Comparison of ENCODE assay signal across 1 cellular context in genomic region chr18:50622865-50623393, GRCh38.
TF ChIP-seq lines count a peak whose summit lies in the region.

No MANE protein-coding gene starts in this region.

TF ChIP-seq in HEK293, 187 proteins besides CTCF, POLR2A, EP300 and RAD21 (continued from another document and continues in another):
- TF ChIP-seq ZNF148 (tag by site-specific recombination; IDR thresholded peaks at IDR 0.05; ENCODE audit: borderline replicate concordance) (no peak), ZBTB44 (tag by site-specific recombination; IDR thresholded peaks at IDR 0.05) (0 out of 2 replicates have a peak, but pooled peaks have one; percentile 37), ZNF777 (tag by site-specific recombination; IDR thresholded peaks at IDR 0.05; ENCODE audit: borderline replicate concordance) (no peak), ZNF214 (tag by site-specific recombination; IDR thresholded peaks at IDR 0.05; ENCODE audit: borderline replicate concordance) (no peak), FEZF1 (tag by site-specific recombination; IDR thresholded peaks at IDR 0.05) (peak; percentile 90), ZNF561 (tag by site-specific recombination; IDR thresholded peaks at IDR 0.05; ENCODE audit: borderline replicate concordance) (no peak), PRDM2 (tag by site-specific recombination; IDR thresholded peaks at IDR 0.05; ENCODE audit: borderline replicate concordance) (no peak), ZNF548 (tag by site-specific recombination; IDR thresholded peaks at IDR 0.05) (no peak), PRDM1 (tag by site-specific recombination; IDR thresholded peaks at IDR 0.05) (no peak), BCL11A (tag by site-specific recombination; IDR thresholded peaks at IDR 0.05; ENCODE audit: low read depth) (no peak), ZNF423 (tag by site-specific recombination; IDR thresholded peaks at IDR 0.05) (no peak), ZNF16 (tag by site-specific recombination; IDR thresholded peaks at IDR 0.05; ENCODE audit: low read depth) (no peak), ZBTB49 (tag by site-specific recombination; IDR thresholded peaks at IDR 0.05; ENCODE audit: low read depth) (no peak), ZNF843 (tag by site-specific recombination; IDR thresholded peaks at IDR 0.05) (0 out of 2 replicates have a peak, but pooled peaks have one; percentile 30), GLIS1 (tag by site-specific recombination; IDR thresholded peaks at IDR 0.05) (peak; percentile 49), ZNF112 (tag by site-specific recombination; IDR thresholded peaks at IDR 0.05) (no peak), ZXDB (tag by site-specific recombination; IDR thresholded peaks at IDR 0.05) (0 out of 2 replicates have a peak, but pooled peaks have one; percentile 37), ZNF692 (tag by site-specific recombination; IDR thresholded peaks at IDR 0.05) (no peak), ZNF664 (tag by site-specific recombination; IDR thresholded peaks at IDR 0.05) (no peak), TSHZ1 (tag by site-specific recombination; IDR thresholded peaks at IDR 0.05; ENCODE audit: borderline replicate concordance) (no peak), WT1 (tag by site-specific recombination; IDR thresholded peaks at IDR 0.05) (peak; percentile 95), KLF17 (tag by site-specific recombination; IDR thresholded peaks at IDR 0.05) (no peak), ZIC2 (tag by site-specific recombination; IDR thresholded peaks at IDR 0.05) (no peak), OSR2 (tag by site-specific recombination; IDR thresholded peaks at IDR 0.05) (peak; percentile 98), ZNF747 (tag by site-specific recombination; IDR thresholded peaks at IDR 0.05) (no peak), PRDM6 (tag by site-specific recombination; IDR thresholded peaks at IDR 0.05) (peak; percentile 58), ZNF169 (tag by site-specific recombination; IDR thresholded peaks at IDR 0.05) (no peak), ZBTB11 (tag by site-specific recombination; conservative IDR thresholded peaks at IDR 0.05; ENCODE audit: low read depth) (no peak), ZNF48 (tag by site-specific recombination; IDR thresholded peaks at IDR 0.05) (no peak), ZEB2 (tag by site-specific recombination; IDR thresholded peaks at IDR 0.05) (no peak), ZNF223 (tag by site-specific recombination; IDR thresholded peaks at IDR 0.05) (no peak)
